ENCODE assay signal across 1 cellular context in genomic region chr22:28815729-28816128, GRCh38.
TF ChIP-seq lines count a peak whose summit lies in the region.

No MANE protein-coding gene starts in this region.

TF ChIP-seq in HepG2, 621 proteins besides CTCF, POLR2A, EP300 and RAD21:
- TF ChIP-seq ZSCAN31 (CRISPR knock-in tag; IDR thresholded peaks at IDR 0.05; ENCODE audit: low read depth), result no peak
- TF ChIP-seq ZNF121 (CRISPR knock-in tag; IDR thresholded peaks at IDR 0.05), result peak; percentile 73
